ENCODE assay signal across 27 cellular contexts in genomic region chr2:858646-859045, GRCh38.
"Had no signal": no experiment of that assay in that cellular context is flagged by ENCODE, and none has a peak within 500 bp of the region (broad histone marks: within the 10 kb centered on the region; RNA-seq: fewer than 3 reads in every experiment).

No MANE protein-coding gene starts in this region.

- H3K9me3 ChIP-seq: esophagus muscularis mucosa, gastroesophageal sphincter, heart left ventricle, left lung, pancreas, right lobe of liver, suprapubic skin, transverse colon, upper lobe of right lung had no signal

- H3K4me1 ChIP-seq: esophagus muscularis mucosa, foreskin keratinocyte, gastroesophageal sphincter, heart left ventricle, left lung, pancreas, right lobe of liver, suprapubic skin, transverse colon, upper lobe of right lung had no signal

- H3K4me3 Mint-ChIP-seq: endodermal cell; mesothelial cell of epicardium; naive thymus-derived CD4-positive, alpha-beta T cell; stimulated activated naive CD8-positive, alpha-beta T cell treated with anti-CD3 and anti-CD28 coated beads, Interleukin-15, amount 100 ng/mL, for 72 hours had no signal

- H3K27ac Mint-ChIP-seq: endodermal cell; mesothelial cell of epicardium; naive thymus-derived CD4-positive, alpha-beta T cell; progenitor cell of endocrine pancreas had no signal

- H3K27me3 Mint-ChIP-seq: stimulated activated naive CD8-positive, alpha-beta T cell treated with anti-CD3 and anti-CD28 coated beads, Interleukin-15, amount 100 ng/mL, for 72 hours had no signal

- H3K4me1 Mint-ChIP-seq: endodermal cell had no signal

- H3K36me3 Mint-ChIP-seq: mesothelial cell of epicardium had no signal

- H2AFZ ChIP-seq: hepatocyte had no signal

- H3K79me2 ChIP-seq: hepatocyte had no signal

- H3K27ac ChIP-seq: dorsolateral prefrontal cortex, esophagus muscularis mucosa, foreskin keratinocyte, gastroesophageal sphincter, heart left ventricle, hepatocyte, left lung, pancreas, right lobe of liver, suprapubic skin, transverse colon, upper lobe of right lung had no signal

- H3K4me3 ChIP-seq: dorsolateral prefrontal cortex, esophagus muscularis mucosa, gastroesophageal sphincter, heart left ventricle, hepatocyte, left lung, pancreas, right lobe of liver, suprapubic skin, transverse colon, upper lobe of right lung had no signal

- H3K36me3 ChIP-seq: esophagus muscularis mucosa, gastroesophageal sphincter, heart left ventricle, left lung, pancreas, right lobe of liver, suprapubic skin, transverse colon, upper lobe of right lung had no signal

- H3K9me3 Mint-ChIP-seq: mesothelial cell of epicardium had no signal

- H3K4me2 ChIP-seq: hepatocyte had no signal

- DNase-seq: dorsolateral prefrontal cortex; effector CD8-positive, alpha-beta T cell; endodermal cell; foreskin keratinocyte; heart left ventricle; left cardiac atrium; left lung; mesenchymal stem cell; naive thymus-derived CD4-positive, alpha-beta T cell; occipital lobe; pancreas; right lobe of liver; small intestine; stimulated activated CD4-positive, alpha-beta T cell treated with anti-CD3 and anti-CD28 coated beads, Interleukin-12 subunit alpha, Interleukin-12 subunit beta, amount 100 ng/mL, for 4 hours; stimulated activated CD4-positive, alpha-beta T cell treated with anti-CD3 and anti-CD28 coated beads, Interleukin-1b, Interleukin-23, amount 100 ng/mL, for 48 hours; stimulated activated CD4-positive, alpha-beta T cell treated with anti-CD3 and anti-CD28 coated beads, Interleukin-4, amount 100 ng/mL, for 1 hour; stimulated activated CD8-positive, alpha-beta memory T cell treated with anti-CD3 and anti-CD28 coated beads, Interleukin-4, amount 100 ng/mL, for 48 hours; stimulated activated naive CD4-positive, alpha-beta T cell; stimulated activated naive CD8-positive, alpha-beta T cell treated with anti-CD3 and anti-CD28 coated beads, Interleukin-15, amount 100 ng/mL, for 72 hours; transverse colon; upper lobe of right lung had no signal

- H3K27me3 ChIP-seq: foreskin keratinocyte, hepatocyte, pancreas, right lobe of liver had no signal
